Comparison of ENCODE assay signal across 26 cellular contexts in the genomic region with DNA sequence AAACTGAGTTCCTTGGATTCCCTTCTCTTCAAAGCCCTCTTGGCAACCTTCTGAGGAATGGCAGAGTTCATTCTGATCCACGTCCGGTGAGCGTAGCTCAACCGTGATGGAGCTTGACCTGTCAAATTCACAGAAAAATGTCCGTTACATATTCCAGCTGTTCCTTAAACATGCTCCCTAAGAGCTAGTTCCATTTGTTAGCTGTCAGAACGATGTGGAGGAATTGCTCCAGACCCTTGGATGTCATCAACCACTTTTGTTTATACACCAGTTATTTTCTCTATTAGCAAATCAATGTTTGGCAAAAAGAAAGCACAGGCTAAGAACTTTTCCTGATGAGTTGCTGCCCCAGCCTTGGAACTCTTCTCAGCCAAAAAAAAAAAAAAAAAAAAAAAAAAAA. TPM values are rescaled to one million over a fixed set of nuclear protein-coding genes. Genes with fewer than 3 reads are reported as not detected.
DNase-seq lines count a peak whose midpoint lies in the region; ATAC-seq, FAIRE-seq and TF ChIP-seq lines count a peak whose summit lies in the region.
"Had no signal": no experiment of that assay in that cellular context is flagged by ENCODE, and none has a peak within 500 bp of the region (broad histone marks: within the 10 kb centered on the region; RNA-seq: fewer than 3 reads in every experiment).

No MANE protein-coding gene starts in this region.

- peaks cover 3% of the 10 kb centered on the region for H3K27me3 Mint-ChIP-seq in activated CD8-positive, alpha-beta T cell treated with anti-CD3 and anti-CD28 coated beads for 36 hours

- H3K4me3 ChIP-seq in H1 (ENCODE audit: extremely low read depth in 1 of 4, insufficient read depth in 2 of 4, low read depth in 3 of 4, low read length in 4 of 4): no peak overlapping the region

- no peak overlapping the region for H3K14ac ChIP-seq in H1 (ENCODE audit: insufficient read length)

- no peak overlapping the region for H2BK15ac ChIP-seq in H1 (ENCODE audit: low read length)

- H4K91ac ChIP-seq in H1 (replicated peaks; ENCODE audit: insufficient read length, low read length): no peak overlapping the region

- no peaks in the 10 kb centered on the region for H3K79me2 ChIP-seq in H1 (ENCODE audit: control insufficient read depth in 1 of 2, insufficient read depth in 2 of 2, low read length in 2 of 2)

- no peak for TF ChIP-seq RAD21 in H1 (IDR thresholded peaks at IDR 0.05 in 1 of 2, conservative IDR thresholded peaks at IDR 0.05 in 1 of 2; ENCODE audit: low read depth in 2 of 2, low read length in 2 of 2)

- H3K79me1 ChIP-seq in H1 (ENCODE audit: low read depth, low read length): no peaks in the 10 kb centered on the region

- H3K27me3 ChIP-seq in H1 (replicated peaks in 1 of 4; ENCODE audit: control insufficient read depth in 3 of 4, extremely low read depth in 1 of 4, insufficient read depth in 3 of 4, low read length in 3 of 4): no peaks in the 10 kb centered on the region

- H3K9me3 ChIP-seq in H1 (ENCODE audit: insufficient read depth in 2 of 2, low read depth in 1 of 2, low read length in 1 of 2): no peaks in the 10 kb centered on the region

- FAIRE-seq in H1 (lab: Jason Lieb, UNC): peak; percentile 69
- FAIRE-seq: GM18507, HepG2 had no signal

- no peak overlapping the region for H2BK5ac ChIP-seq in H1 (ENCODE audit: low read depth, low read length)

- no peak overlapping the region for H3K4me3 Mint-ChIP-seq in activated CD8-positive, alpha-beta T cell treated with anti-CD3 and anti-CD28 coated beads for 36 hours
- H3K4me3 Mint-ChIP-seq: CD4-positive, alpha-beta memory T cell had no signal

- no peak overlapping the region for H4K5ac ChIP-seq in H1 (ENCODE audit: insufficient read length, low read depth, low read length)

- TF ChIP-seq CTCF in AG09319 (IDR thresholded peaks at IDR 0.05; ENCODE audit: low read depth, low read length): no peak
- TF ChIP-seq CTCF in H1 (IDR thresholded peaks at IDR 0.05; ENCODE audit: control extremely low read depth in 1 of 3, insufficient read depth in 1 of 3, low read depth in 1 of 3, low read length in 3 of 3): no peak
- TF ChIP-seq CTCF in activated CD8-positive, alpha-beta T cell treated with anti-CD3 and anti-CD28 coated beads for 36 hours (IDR thresholded peaks at IDR 0.05): no peak

- no peaks in the 10 kb centered on the region for H3K36me3 Mint-ChIP-seq in activated CD8-positive, alpha-beta T cell treated with anti-CD3 and anti-CD28 coated beads for 36 hours (ENCODE audit: low read depth)
- H3K36me3 Mint-ChIP-seq: CD4-positive, alpha-beta memory T cell had no signal

- TF ChIP-seq EP300 in H1 (IDR thresholded peaks at IDR 0.05; ENCODE audit: borderline replicate concordance in 1 of 2, low read depth in 2 of 2, low read length in 2 of 2): no peak

- no peaks in the 10 kb centered on the region; the same call in 1 of the 2 replicates for H3K23me2 ChIP-seq in H1 (ENCODE audit: low read depth, low read length)

- H2AFZ ChIP-seq in H1 (ENCODE audit: low read length): no peak overlapping the region

- H2BK12ac ChIP-seq in H1 (ENCODE audit: low read depth, low read length): no peak overlapping the region

- CTCF ChIA-PET in H1 (lab: Charles Lee; ENCODE audit: partially characterized antibody): no interaction called here
- CTCF ChIA-PET in activated CD8-positive, alpha-beta T cell treated with anti-CD3 and anti-CD28 coated beads for 36 hours (lab: Charles Lee): no interaction called here

- 93% methylated on average over 6 of the region's 6 CpGs; no CpG with 5 or more reads in 1 of the 2 experiments for WGBS in H1 (ENCODE audit: extremely low coverage in 1 of 2, insufficient coverage in 1 of 2, insufficient read length in 1 of 2, insufficient replicate concordance in 2 of 2, low coverage in 1 of 2, low lambda C conversion rate in 2 of 2, missing lambda C conversion rate in 1 of 2), 2 experiments

- no peaks in the 10 kb centered on the region for H4K20me1 ChIP-seq in H1 (replicated peaks in 1 of 2; ENCODE audit: control insufficient read depth in 1 of 2, insufficient read depth in 2 of 2, low read length in 2 of 2)

- H2BK120ac ChIP-seq in H1 (replicated peaks; ENCODE audit: low read depth, low read length): no peak overlapping the region

- TF ChIP-seq POLR2A in H1 (IDR thresholded peaks at IDR 0.05; ENCODE audit: control extremely low read depth in 1 of 2, low read depth in 2 of 2, low read length in 2 of 2): no peak

- POLR2A ChIA-PET in H1 (lab: Charles Lee; ENCODE audit: partially characterized antibody): interaction anchor here (1.4 kb wide), 1 partner anchor 10 kb away, joined by 3 read pairs; no protein-coding TSS in a partner anchor
- POLR2A ChIA-PET in activated CD8-positive, alpha-beta T cell treated with anti-CD3 and anti-CD28 coated beads for 36 hours (lab: Charles Lee): no interaction called here

- no peaks in the 10 kb centered on the region for H3K36me3 ChIP-seq in H1 (ENCODE audit: control insufficient read depth in 2 of 4, insufficient read depth in 4 of 4, low read length in 3 of 4)

- H3K4me2 ChIP-seq in H1 (ENCODE audit: insufficient read depth in 1 of 2, low read depth in 2 of 2, low read length in 2 of 2): no peak overlapping the region

- H3K56ac ChIP-seq in H1 (replicated peaks; ENCODE audit: insufficient read length, low read depth, low read length): no peak overlapping the region

- no peak overlapping the region for H3K18ac ChIP-seq in H1 (ENCODE audit: extremely low read depth, low read length)

- no peak for ATAC-seq in activated CD8-positive, alpha-beta T cell treated with anti-CD3 and anti-CD28 coated beads for 36 hours
- ATAC-seq: HepG2, PC-3 had no signal

- H3K4me1 ChIP-seq in H1 (replicated peaks in 1 of 4; ENCODE audit: control insufficient read depth in 3 of 4, insufficient read depth in 4 of 4, low read length in 3 of 4): no peaks in the 10 kb centered on the region

- H3K4ac ChIP-seq in H1 (replicated peaks; ENCODE audit: insufficient read length, low read depth, low read length): no peak overlapping the region

- H4K8ac ChIP-seq in H1 (ENCODE audit: extremely low read depth, insufficient read depth, low read length): no peak overlapping the region

- intact Hi-C loops in activated CD8-positive, alpha-beta T cell treated with anti-CD3 and anti-CD28 coated beads for 36 hours (cut with micrococcal nuclease): no loop called here

- H3K9ac ChIP-seq in H1 (replicated peaks in 1 of 4; ENCODE audit: extremely low read depth in 1 of 4, low read depth in 3 of 4, low read length in 3 of 4): no peak overlapping the region

- no peak overlapping the region for H3K27ac Mint-ChIP-seq in activated CD8-positive, alpha-beta T cell treated with anti-CD3 and anti-CD28 coated beads for 36 hours
- H3K27ac Mint-ChIP-seq: CD4-positive, alpha-beta memory T cell had no signal

- no peak overlapping the region for H2AK5ac ChIP-seq in H1 (ENCODE audit: low read depth, low read length)

- no peak overlapping the region for H3K23ac ChIP-seq in H1 (ENCODE audit: insufficient read length)

- no peaks in the 10 kb centered on the region for H3K9me3 Mint-ChIP-seq in activated CD8-positive, alpha-beta T cell treated with anti-CD3 and anti-CD28 coated beads for 36 hours

- DNase-seq in AG09319 (ENCODE audit: extremely low read depth, low read depth) (peak; percentile 66), H1 (ENCODE audit: low read depth in 1 of 2, low spot score in 2 of 2) (no peak), fibroblast of peridontal ligament (ENCODE audit: extremely low read depth) (peak; percentile 84), left kidney (ENCODE audit: low read depth, low spot score) (peak; percentile 11), HuH-7.5 (ENCODE audit: low spot score) (no peak), LoVo (ENCODE audit: low spot score) (no peak)
- DNase-seq in activated CD8-positive, alpha-beta T cell treated with anti-CD3 and anti-CD28 coated beads for 36 hours: no peak
- DNase-seq in stimulated activated naive CD4-positive, alpha-beta T cell treated with Interleukin-2 at 50 U/mL for 16 hours (lab: John Stamatoyannopoulos, UW): no peak
- DNase-seq: 8988T; ACHN; C1 segment of cervical spinal cord; CD4-positive, alpha-beta memory T cell; COR-L47; DMS53; H7; KBM-7; MM.1S; NCI-H2029; NCI-H446; NCI-H524 treated with DMSO at 0.1 percent for 48 hours; NCI-H774; NK-92 treated with Interleukin-12 subunit alpha and Interleukin-12 subunit beta, amount 100 ng/mL, for 24 hours; PC-3 had no signal

- H3K27ac ChIP-seq in H1 (ENCODE audit: low read depth, low read length): no peak overlapping the region

- no peak overlapping the region for H2BK20ac ChIP-seq in H1 (ENCODE audit: low read length)

- no peaks in the 10 kb centered on the region for H3K4me1 Mint-ChIP-seq in activated CD8-positive, alpha-beta T cell treated with anti-CD3 and anti-CD28 coated beads for 36 hours (ENCODE audit: low read depth)
- H3K4me1 Mint-ChIP-seq: CD4-positive, alpha-beta memory T cell had no signal

TF ChIP-seq in H1, 55 proteins besides CTCF, POLR2A, EP300 and RAD21:
- TF ChIP-seq ASH2L (IDR thresholded peaks at IDR 0.05; ENCODE audit: low read length) (no peak), SP2 (IDR thresholded peaks at IDR 0.05; ENCODE audit: low read length) (no peak), CEBPB (IDR thresholded peaks at IDR 0.05; ENCODE audit: low read depth, low read length) (no peak)
- TF ChIP-seq, protein P1, sequence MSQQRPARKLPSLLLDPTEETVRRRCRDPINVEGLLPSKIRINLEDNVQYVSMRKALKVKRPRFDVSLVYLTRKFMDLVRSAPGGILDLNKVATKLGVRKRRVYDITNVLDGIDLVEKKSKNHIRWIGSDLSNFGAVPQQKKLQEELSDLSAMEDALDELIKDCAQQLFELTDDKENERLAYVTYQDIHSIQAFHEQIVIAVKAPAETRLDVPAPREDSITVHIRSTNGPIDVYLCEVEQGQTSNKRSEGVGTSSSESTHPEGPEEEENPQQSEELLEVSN (IDR thresholded peaks at IDR 0.05): no peak

RNA-seq across cellular contexts. Expression of gene NHS, which starts 50.2 kb away (rescaled TPM):
- 6.6 and 6.7 TPM in 2 replicates for total RNA-seq in H1 (2021; fragmentation: NEBNext Ultra II Directional; extraction: Animal tissue kit (Norgen Biotek cat#: 25700))
- polyA plus RNA-seq in H1 (2011; rRNA removed): 2.2 and 2.5 TPM in 2 replicates
- polyA plus RNA-seq in H1 (2011; cell fraction: cytosol; rRNA removed): 2.2 TPM
- 6.0 TPM for polyA plus RNA-seq in H1 (2011; cell fraction: nucleus; rRNA removed)
- 3.0 to 4.1 TPM (median 3.2 TPM) in 4 replicates for polyA plus RNA-seq in H1 (2012, experiment 1 of 2)
- 0.14 TPM for polyA plus RNA-seq in H1 (2012, experiment 2 of 2)
- 3.2 TPM for polyA plus RNA-seq in H1 (2013, experiment 1 of 2)
- polyA plus RNA-seq in H1 (2013, experiment 2 of 2): 2.9 TPM
- polyA minus RNA-seq in H1 (2011; rRNA and poly(A)+ RNA removed): 4.2 and 6.0 TPM in 2 replicates
- 3.5 TPM for polyA minus RNA-seq in H1 (2011; cell fraction: cytosol; rRNA and poly(A)+ RNA removed)
- polyA minus RNA-seq in H1 (2011; cell fraction: nucleus; rRNA and poly(A)+ RNA removed): 5.9 TPM
- total RNA-seq in activated CD8-positive, alpha-beta T cell treated with anti-CD3 and anti-CD28 coated beads for 36 hours: 1 to 10 TPM; 6.9 to 7.3 TPM
- total RNA-seq: G401 had no signal
- polyA plus RNA-seq: CD4-positive, alpha-beta memory T cell; HepG2 had no signal

Comparison
In these comparisons a context has a peak if more than half of its experiments do, and no peak if none do; other contexts are left out.
1. DNase-seq: peak in AG09319 (single experiment), fibroblast of peridontal ligament (single experiment) and left kidney (single experiment); none in H1 (0 of 2), activated CD8-positive, alpha-beta T cell treated with anti-CD3 and anti-CD28 coated beads for 36 hours (single experiment), stimulated activated naive CD4-positive, alpha-beta T cell treated with Interleukin-2 at 50 U/mL for 16 hours (single experiment), HuH-7.5 (single experiment) and LoVo (single experiment).